Comparison of ENCODE assay signal across 1 cellular context in the genomic region with DNA sequence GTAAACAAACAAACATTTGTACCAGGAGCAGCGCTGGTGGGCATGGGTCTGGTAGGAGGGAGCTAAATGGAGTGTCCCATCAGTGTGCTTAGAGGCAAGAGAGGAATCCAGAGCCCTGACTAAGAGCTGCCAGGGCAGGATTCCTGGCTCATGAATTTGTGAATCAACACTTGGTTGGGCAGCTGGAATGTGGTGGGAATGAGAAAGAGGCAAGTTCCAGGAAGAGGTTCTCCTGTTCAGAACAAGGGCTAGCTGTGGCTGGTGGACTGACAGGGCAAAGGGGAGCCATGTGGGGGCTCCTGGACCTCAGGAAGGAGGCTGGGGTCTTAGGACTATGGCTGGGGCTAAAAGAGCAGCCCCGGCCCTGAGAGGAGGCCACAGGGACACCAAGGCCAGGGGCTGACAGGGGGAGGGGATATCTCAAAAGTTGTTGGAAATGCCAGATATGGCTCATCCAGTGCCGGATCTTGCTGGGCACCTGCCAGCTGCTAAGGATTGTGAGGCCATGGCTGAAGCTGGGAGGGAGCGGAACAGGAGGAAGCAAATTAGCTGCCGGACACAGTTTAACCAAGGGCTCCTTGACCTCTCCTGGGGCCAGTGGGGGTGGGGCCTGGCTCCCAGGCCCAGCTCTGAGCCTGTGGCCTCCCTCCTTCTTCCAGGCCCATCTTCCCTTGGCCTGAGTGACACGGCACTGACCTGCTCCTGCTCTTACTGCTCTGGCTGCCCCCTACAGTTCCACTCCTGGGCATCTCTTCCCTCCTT.
TF ChIP-seq lines count a peak whose summit lies in the region.

No MANE protein-coding gene starts in this region.

TF ChIP-seq in HepG2, 621 proteins besides CTCF, POLR2A, EP300 and RAD21:
- TF ChIP-seq RARA (CRISPR knock-in tag; IDR thresholded peaks at IDR 0.05) (no peak), NCOA5 (CRISPR knock-in tag; IDR thresholded peaks at IDR 0.05) (no peak), HCFC1 (IDR thresholded peaks at IDR 0.05; ENCODE audit: low read depth, low read length) (no peak), CEBPB (IDR thresholded peaks at IDR 0.05; ENCODE audit: borderline replicate concordance, low read depth, low read length) (no peak), ZFP36 (IDR thresholded peaks at IDR 0.05; ENCODE audit: borderline replicate concordance, low read depth, low read length, partially characterized antibody) (no peak), ZNF772 (CRISPR knock-in tag; IDR thresholded peaks at IDR 0.05) (no peak), GTF3A (CRISPR knock-in tag; conservative IDR thresholded peaks at IDR 0.05) (no peak), KMT2B (CRISPR knock-in tag; IDR thresholded peaks at IDR 0.05) (no peak), TBX3 (IDR thresholded peaks at IDR 0.05; ENCODE audit: borderline replicate concordance) (no peak), ZNF883 (CRISPR knock-in tag; IDR thresholded peaks at IDR 0.05; ENCODE audit: not compliant biosample characterization) (no peak), SMC3 (IDR thresholded peaks at IDR 0.05; ENCODE audit: low read length) (no peak), ZMYM2 (CRISPR knock-in tag; IDR thresholded peaks at IDR 0.05) (no peak), ZNF7 (CRISPR knock-in tag; IDR thresholded peaks at IDR 0.05) (no peak)
- TF ChIP-seq, protein P1, sequence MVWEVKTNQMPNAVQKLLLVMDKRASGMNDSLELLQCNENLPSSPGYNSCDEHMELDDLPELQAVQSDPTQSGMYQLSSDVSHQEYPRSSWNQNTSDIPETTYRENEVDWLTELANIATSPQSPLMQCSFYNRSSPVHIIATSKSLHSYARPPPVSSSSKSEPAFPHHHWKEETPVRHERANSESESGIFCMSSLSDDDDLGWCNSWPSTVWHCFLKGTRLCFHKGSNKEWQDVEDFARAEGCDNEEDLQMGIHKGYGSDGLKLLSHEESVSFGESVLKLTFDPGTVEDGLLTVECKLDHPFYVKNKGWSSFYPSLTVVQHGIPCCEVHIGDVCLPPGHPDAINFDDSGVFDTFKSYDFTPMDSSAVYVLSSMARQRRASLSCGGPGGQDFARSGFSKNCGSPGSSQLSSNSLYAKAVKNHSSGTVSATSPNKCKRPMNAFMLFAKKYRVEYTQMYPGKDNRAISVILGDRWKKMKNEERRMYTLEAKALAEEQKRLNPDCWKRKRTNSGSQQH (CRISPR knock-in tag; IDR thresholded peaks at IDR 0.05; ENCODE audit: low read depth) = no peak
